ENCODE assay signal across 34 cellular contexts in genomic region chr2:72103161-72103560, GRCh38. TPM values are rescaled to one million over a fixed set of nuclear protein-coding genes. Genes with fewer than 3 reads are reported as not detected.
"Had no signal": no experiment of that assay in that cellular context is flagged by ENCODE, and none has a peak within 500 bp of the region (broad histone marks: within the 10 kb centered on the region; RNA-seq: fewer than 3 reads in every experiment).

No MANE protein-coding gene starts in this region.

- H3K9me3 Mint-ChIP-seq: activated CD4-positive, alpha-beta memory T cell treated with anti-CD3 and anti-CD28 coated beads for 36 hours; activated CD4-positive, alpha-beta T cell treated with anti-CD3 and anti-CD28 coated beads, Interleukin-2, amount 10 ng/mL, durations not matched to agents 24 days and 14 days; effector memory CD8-positive, alpha-beta T cell; memory B cell; naive thymus-derived CD8-positive, alpha-beta T cell; neural progenitor cell; T-helper 1 cell treated with Interleukin-12 subunit alpha and Interleukin-12 subunit beta and Interleukin-4 antibody, amounts not matched to agents 30 μg/mL and 1 μg/mL, for 36 hours had no signal

- H3K27me3 ChIP-seq: neural progenitor cell, suprapubic skin had no signal

- H3K36me3 Mint-ChIP-seq: activated CD4-positive, alpha-beta memory T cell treated with anti-CD3 and anti-CD28 coated beads for 36 hours; activated naive CD8-positive, alpha-beta T cell; brain; memory B cell; naive thymus-derived CD8-positive, alpha-beta T cell; neural progenitor cell; stimulated activated naive B cell treated with anti-CD40 and anti-IgM and Interleukin-4, amounts not matched to agents 10 μg/mL and 1 μg/mL and 100 μg/mL, for 72 hours had no signal

- H3K9me3 ChIP-seq: gastroesophageal sphincter, stomach, suprapubic skin, tibial artery had no signal

- H3K36me3 ChIP-seq: adrenal gland, cardiac muscle cell, gastroesophageal sphincter, neural progenitor cell, stomach, suprapubic skin, tibial artery, WERI-Rb-1 had no signal

- H3K4me3 Mint-ChIP-seq: activated CD4-positive, alpha-beta memory T cell treated with anti-CD3 and anti-CD28 coated beads for 36 hours; activated CD4-positive, alpha-beta T cell treated with anti-CD3 and anti-CD28 coated beads, Interleukin-2, amount 10 ng/mL, durations not matched to agents 24 days and 14 days; activated naive CD8-positive, alpha-beta T cell; brain; effector memory CD8-positive, alpha-beta T cell; memory B cell; naive thymus-derived CD8-positive, alpha-beta T cell; neural progenitor cell; stimulated activated naive B cell treated with anti-CD40 and anti-IgM and Interleukin-4, amounts not matched to agents 10 μg/mL and 1 μg/mL and 100 μg/mL, for 72 hours; T-helper 1 cell treated with Interleukin-12 subunit alpha and Interleukin-12 subunit beta and Interleukin-4 antibody, amounts not matched to agents 30 μg/mL and 1 μg/mL, for 36 hours had no signal

- H3K4me3 ChIP-seq: adrenal gland, cardiac muscle cell, coronary artery, dorsolateral prefrontal cortex, gastroesophageal sphincter, hepatocyte, neural progenitor cell, stomach, suprapubic skin, tibial artery had no signal

- H3K4me1 ChIP-seq: adrenal gland, gastroesophageal sphincter, neural progenitor cell, parathyroid adenoma, stomach, tibial artery had no signal

- DNase-seq: activated CD4-positive, alpha-beta memory T cell treated with anti-CD3 and anti-CD28 coated beads for 36 hours; activated CD4-positive, alpha-beta T cell treated with anti-CD3 and anti-CD28 coated beads, Interleukin-2, amount 10 ng/mL, durations not matched to agents 24 days and 14 days; activated effector memory CD4-positive, alpha-beta T cell treated with Interleukin-2 at 50 U/mL for 16 hours; activated naive CD4-positive, alpha-beta T cell treated with Interleukin-2 at 50 U/mL for 16 hours; activated T-cell treated with anti-CD3 and anti-CD28 coated beads for 4 hours; adrenal gland; aorta; cerebellar nuclear complex; dorsolateral prefrontal cortex; effector memory CD8-positive, alpha-beta T cell; left cardiac atrium; naive thymus-derived CD8-positive, alpha-beta T cell; occipital lobe; small intestine; stimulated activated CD4-positive, alpha-beta T cell treated with anti-CD3 and anti-CD28 coated beads, Interleukin-4, amount 100 ng/mL, for 24 hours; stimulated activated naive B cell treated with anti-CD40 and anti-IgM and Interleukin-4, amounts not matched to agents 10 μg/mL and 1 μg/mL and 100 μg/mL, for 72 hours; stomach; SW 1271; T-helper 9 cell; WERI-Rb-1 had no signal

- H3K27ac Mint-ChIP-seq: activated CD4-positive, alpha-beta memory T cell treated with anti-CD3 and anti-CD28 coated beads for 36 hours; activated CD4-positive, alpha-beta T cell treated with anti-CD3 and anti-CD28 coated beads, Interleukin-2, amount 10 ng/mL, durations not matched to agents 24 days and 14 days; activated naive CD8-positive, alpha-beta T cell; brain; effector memory CD8-positive, alpha-beta T cell; memory B cell; naive thymus-derived CD8-positive, alpha-beta T cell; neural progenitor cell; stimulated activated naive B cell treated with anti-CD40 and anti-IgM and Interleukin-4, amounts not matched to agents 10 μg/mL and 1 μg/mL and 100 μg/mL, for 72 hours; T-helper 1 cell treated with Interleukin-12 subunit alpha and Interleukin-12 subunit beta and Interleukin-4 antibody, amounts not matched to agents 30 μg/mL and 1 μg/mL, for 36 hours had no signal

- ATAC-seq: activated CD4-positive, CD25-positive, alpha-beta regulatory T cell treated with anti-CD3 and anti-CD28 coated beads, Interleukin-2, amount 50 U/mL, for 24 hours; effector memory CD8-positive, alpha-beta T cell; gastroesophageal sphincter; left cardiac atrium; naive thymus-derived CD8-positive, alpha-beta T cell; sciatic nerve; stimulated activated naive B cell treated with anti-CD40 and anti-IgM and Interleukin-4, amounts not matched to agents 10 μg/mL and 1 μg/mL and 100 μg/mL, for 72 hours had no signal

- H3K27ac ChIP-seq: adrenal gland, cardiac muscle cell, coronary artery, dorsolateral prefrontal cortex, gastroesophageal sphincter, hepatocyte, neural progenitor cell, parathyroid adenoma, stomach, suprapubic skin, tibial artery, WERI-Rb-1 had no signal

- H3K4me1 Mint-ChIP-seq: activated CD4-positive, alpha-beta T cell treated with anti-CD3 and anti-CD28 coated beads, Interleukin-2, amount 10 ng/mL, durations not matched to agents 24 days and 14 days; brain; memory B cell; naive thymus-derived CD8-positive, alpha-beta T cell; stimulated activated naive B cell treated with anti-CD40 and anti-IgM and Interleukin-4, amounts not matched to agents 10 μg/mL and 1 μg/mL and 100 μg/mL, for 72 hours had no signal

RNA-seq across cellular contexts. Expression of gene CYP26B1, which starts 44.5 kb away (rescaled TPM):
- total RNA-seq: activated CD4-positive, alpha-beta memory T cell treated with anti-CD3 and anti-CD28 coated beads for 36 hours; activated CD4-positive, alpha-beta T cell treated with anti-CD3 and anti-CD28 coated beads, Interleukin-2, amount 10 ng/mL, durations not matched to agents 24 days and 14 days; naive thymus-derived CD8-positive, alpha-beta T cell had no signal
- polyA plus RNA-seq: naive thymus-derived CD8-positive, alpha-beta T cell had no signal
